9 cellular contexts compared by ENCODE assay signal in genomic region chr14:34013714-34014055, GRCh38.
A peak's percentile ranks its signal among the peaks of the same experiment; 100 is the strongest.
DNase-seq lines count a peak whose midpoint lies in the region; ATAC-seq and TF ChIP-seq lines count a peak whose summit lies in the region.
"Had no signal": no experiment of that assay in that cellular context is flagged by ENCODE, and none has a peak within 500 bp of the region (broad histone marks: within the 10 kb centered on the region; RNA-seq: fewer than 3 reads in every experiment).

No MANE protein-coding gene starts in this region.

- in situ Hi-C loops in brain microvascular endothelial cell (cut with HindIII; ENCODE audit: low pct_ligation_motif_present, low sequenced_read_pairs): no loop called here

- TF ChIP-seq CTCF in DND-41 (IDR thresholded peaks at IDR 0.05; ENCODE audit: borderline replicate concordance, extremely low read depth, low read length, poor library complexity, severe bottlenecking) (peak; percentile 11), brain microvascular endothelial cell (IDR thresholded peaks at IDR 0.05; ENCODE audit: low read depth, low read length, missing control alignments) (no peak)

- H3K4me1 ChIP-seq in DND-41 (ENCODE audit: insufficient read depth, low read length): peaks cover 76% of the 10 kb centered on the region

- no peaks in the 10 kb centered on the region for H4K20me1 ChIP-seq in DND-41 (ENCODE audit: insufficient read depth, low read length)

- peak overlapping the region; percentile 56 for H2AFZ ChIP-seq in DND-41 (ENCODE audit: low read depth, low read length)

- DNase-seq in DND-41 (peak; percentile 73), OCI-M1 (lab: John Stamatoyannopoulos, UW) (peak; percentile 70), HUDEP-2 (lab: John Stamatoyannopoulos, UW; ENCODE audit: unreplicated experiment in 76 of 76) (no peak), brain microvascular endothelial cell (no peak), glomerular visceral epithelial cell (ENCODE audit: extremely low spot score) (no peak)
- DNase-seq in central memory CD4-positive, alpha-beta T cell: no peak
- DNase-seq: natural killer cell had no signal

- H3K36me3 ChIP-seq in DND-41 (ENCODE audit: insufficient read depth, low read length): no peaks in the 10 kb centered on the region
- no peaks in the 10 kb centered on the region for H3K36me3 ChIP-seq in brain microvascular endothelial cell (replicated peaks)

- H3K79me2 ChIP-seq in DND-41 (ENCODE audit: insufficient read depth, low read length): peaks cover 22% of the 10 kb centered on the region

- H3K27me3 ChIP-seq in DND-41 (ENCODE audit: insufficient read depth, low read length, poor library complexity) (no peaks in the 10 kb centered on the region), brain microvascular endothelial cell (replicated peaks) (no peaks in the 10 kb centered on the region)

- H3K4me2 ChIP-seq in DND-41 (ENCODE audit: insufficient read depth, low read length): peak overlapping the region; percentile 56

- peak overlapping the region; percentile 97 for H3K27ac ChIP-seq in DND-41 (ENCODE audit: low read length)
- no peak overlapping the region for H3K27ac ChIP-seq in brain microvascular endothelial cell

- no peaks in the 10 kb centered on the region for H3K9me3 ChIP-seq in DND-41 (ENCODE audit: insufficient read depth, low read length, severe bottlenecking)

- ATAC-seq in DND-41 (ENCODE audit: insufficient read depth, low read depth) (peak; percentile 75), GM19438 (IDR thresholded peaks at IDR 0.05; ENCODE audit: low read depth, unreplicated experiment) (peak; percentile 69), HG03159 (IDR thresholded peaks at IDR 0.05; ENCODE audit: unreplicated experiment) (peak; percentile 70)
- ATAC-seq: natural killer cell had no signal

- peak overlapping the region in 1 of 2 experiments; percentile 21; a peak in 2 of 4 replicates for H3K4me3 ChIP-seq in DND-41 (ENCODE audit: low read depth in 1 of 2, low read length in 2 of 2)
- no peak overlapping the region for H3K4me3 ChIP-seq in brain microvascular endothelial cell (ENCODE audit: low read depth, low read length)

- peak overlapping the region; percentile 61 for H3K9ac ChIP-seq in DND-41 (ENCODE audit: low read depth, low read length)

Comparison
In these comparisons a context has a peak if more than half of its experiments do, and no peak if none do; other contexts are left out.
1. DNase-seq: peak in DND-41 (single experiment) and OCI-M1 (single experiment); none in HUDEP-2 (0 of 76), central memory CD4-positive, alpha-beta T cell (single experiment), brain microvascular endothelial cell (single experiment) and glomerular visceral epithelial cell (single experiment).
2. Peak in every context shown above with its lines, with median percentiles within 50 percentile points of each other: ATAC-seq.